Comparison of ENCODE assay signal across 15 cellular contexts in genomic region chr4:166144607-166145006, GRCh38.
DNase-seq lines count a peak whose midpoint lies in the region; TF ChIP-seq lines count a peak whose summit lies in the region.
"Had no signal": no experiment of that assay in that cellular context is flagged by ENCODE, and none has a peak within 500 bp of the region (broad histone marks: within the 10 kb centered on the region; RNA-seq: fewer than 3 reads in every experiment).

No MANE protein-coding gene starts in this region.

- no peak overlapping the region for H3K27ac ChIP-seq in stomach

- peaks cover 9% of the 10 kb centered on the region for H3K27me3 Mint-ChIP-seq in nephron (ENCODE audit: low read depth)

- no peaks in the 10 kb centered on the region for H3K36me3 Mint-ChIP-seq in nephron (ENCODE audit: low read depth)

- H3K4me1 Mint-ChIP-seq in nephron = peaks cover 11% of the 10 kb centered on the region

- H3K9me3 ChIP-seq in stomach = no peaks in the 10 kb centered on the region

- TF ChIP-seq CTCF in fibroblast of pulmonary artery (IDR thresholded peaks at IDR 0.05; ENCODE audit: low read length, missing control alignments) (no peak), nephron (IDR thresholded peaks at IDR 0.05; ENCODE audit: unreplicated experiment in 3 of 3) (no peak), stomach (IDR thresholded peaks at IDR 0.05) (no peak)

- DNase-seq in HCEC 1CT = peak; percentile 39
- DNase-seq in RPMI7951 (ENCODE audit: low read depth) = peak; percentile 71
- DNase-seq in fibroblast of pulmonary artery (ENCODE audit: low read depth) = peak; percentile 80
- DNase-seq in NCI-H345 (lab: John Stamatoyannopoulos, UW) = no peak
- DNase-seq in stomach = no peak
- DNase-seq in A172 (ENCODE audit: low spot score) = no peak
- no peak for DNase-seq in NCI-H2081 (lab: John Stamatoyannopoulos, UW)
- DNase-seq: C1 segment of cervical spinal cord, DMS79 treated with DMSO at 0.1 percent for 48 hours, NCI-H1048, NCI-H69, RPMI8226, SIG-M5 had no signal

- H3K4me1 ChIP-seq in stomach = no peaks in the 10 kb centered on the region

- TF ChIP-seq POLR2A in stomach (IDR thresholded peaks at IDR 0.05) = no peak

- H3K36me3 ChIP-seq in stomach = no peaks in the 10 kb centered on the region

- no peak for TF ChIP-seq EP300 in stomach (IDR thresholded peaks at IDR 0.05)

- no peaks in the 10 kb centered on the region for H3K27me3 ChIP-seq in stomach

- intact Hi-C loops in stomach (cut with DNase I; ENCODE audit: low total_unique reads) = no loop called here

- peak overlapping the region; percentile 3 to 66 (median 29) for H3K27ac Mint-ChIP-seq in nephron

- H3K4me3 ChIP-seq in fibroblast of pulmonary artery (replicated peaks; ENCODE audit: low read depth, low read length) (no peak overlapping the region), stomach (no peak overlapping the region)
- H3K4me3 ChIP-seq: K562 had no signal

- 63 to 80% (median 80%) methylated on average over 4 of the region's 4 CpGs for whole genome bisulfite sequencing in stomach, 5 donors

- H3K9me3 Mint-ChIP-seq in nephron = no peaks in the 10 kb centered on the region

- no peak overlapping the region for H3K4me3 Mint-ChIP-seq in nephron

Comparison
In these comparisons a context has a peak if more than half of its experiments do, and no peak if none do; other contexts are left out.
1. DNase-seq: peak in HCEC 1CT (single experiment), RPMI7951 (single experiment) and fibroblast of pulmonary artery (single experiment); none in NCI-H345 (single experiment), stomach (single experiment), A172 (single experiment) and NCI-H2081 (0 of 2).